In the genomic region with DNA sequence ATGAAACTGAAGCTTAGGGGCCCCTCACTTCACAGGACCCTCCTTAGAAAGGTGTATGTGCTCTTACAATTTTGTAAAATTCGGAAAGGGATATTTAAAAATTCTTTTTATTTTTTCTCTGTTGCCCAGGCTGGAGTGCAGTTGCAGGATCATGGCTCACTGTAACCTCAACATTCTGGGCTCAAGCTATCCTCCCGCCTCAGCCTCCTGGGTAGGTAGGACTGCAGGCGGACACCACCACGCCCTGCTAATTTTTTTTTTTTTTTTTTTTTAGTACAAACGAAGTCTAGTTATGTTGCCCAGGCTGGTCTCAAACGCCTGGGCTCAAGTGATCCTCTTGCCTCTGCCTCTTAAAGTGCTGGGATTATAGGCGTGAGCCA, we compare ENCODE assay signal across 21 cellular contexts. TPM values are rescaled to one million over a fixed set of nuclear protein-coding genes. Genes with fewer than 3 reads are reported as not detected.
DNase-seq lines count a peak whose midpoint lies in the region; ATAC-seq and TF ChIP-seq lines count a peak whose summit lies in the region.
"Had no signal": no experiment of that assay in that cellular context is flagged by ENCODE, and none has a peak within 500 bp of the region (broad histone marks: within the 10 kb centered on the region; RNA-seq: fewer than 3 reads in every experiment).

No MANE protein-coding gene starts in this region.

- intact Hi-C loops in HCT116 (cut with micrococcal nuclease) (no loop called here), PC-3 (cut with micrococcal nuclease) (no loop called here)

- H3K36me3 Mint-ChIP-seq in endodermal cell (ENCODE audit: low read depth) (peaks cover 8% of the 10 kb centered on the region), progenitor cell of endocrine pancreas (ENCODE audit: insufficient read depth) (peaks cover 5% of the 10 kb centered on the region)
- H3K36me3 Mint-ChIP-seq: CD4-positive, alpha-beta memory T cell had no signal

- no peak for ATAC-seq in HCT116
- ATAC-seq in PC-3 = no peak
- ATAC-seq: heart left ventricle, mucosa of descending colon, right cardiac atrium had no signal

- H4K20me1 ChIP-seq in HCT116 (ENCODE audit: insufficient read depth) (no peaks in the 10 kb centered on the region), PC-3 (ENCODE audit: low read length) (no peaks in the 10 kb centered on the region)

- H3F3A ChIP-seq in PC-3 (ENCODE audit: low read length, unreplicated experiment) = no peaks in the 10 kb centered on the region

- no peaks in the 10 kb centered on the region for H3K36me3 ChIP-seq in HCT116 (ENCODE audit: control insufficient read depth in 1 of 2, insufficient read depth in 2 of 2, low read length in 2 of 2)
- H3K36me3 ChIP-seq in PC-3 (ENCODE audit: low read depth, low read length) = no peaks in the 10 kb centered on the region
- H3K36me3 ChIP-seq in endodermal cell (ENCODE audit: control insufficient read depth, insufficient read depth, low read length) = no peaks in the 10 kb centered on the region
- H3K36me3 ChIP-seq: heart left ventricle, left lung, neutrophil had no signal

- H2AFZ ChIP-seq in HCT116 (ENCODE audit: low read depth, low read length, poor library complexity, severe bottlenecking) (no peak overlapping the region), PC-3 (ENCODE audit: low read length) (peak overlapping the region; percentile 69; the same call in 1 of the 2 replicates)

- H3K4me1 Mint-ChIP-seq in endodermal cell (peaks cover 22% of the 10 kb centered on the region), progenitor cell of endocrine pancreas (ENCODE audit: low read depth) (peaks cover 10% of the 10 kb centered on the region)

- no peak overlapping the region for H3K4me3 ChIP-seq in HCT116 (replicated peaks in 1 of 2; ENCODE audit: low read depth in 1 of 2, low read length in 2 of 2)
- H3K4me3 ChIP-seq in PC-3 (ENCODE audit: low read length) = no peak overlapping the region
- no peak overlapping the region for H3K4me3 ChIP-seq in endodermal cell (ENCODE audit: low read length)
- H3K4me3 ChIP-seq: heart left ventricle, left lung, mucosa of descending colon, testis had no signal

- H3K9me3 Mint-ChIP-seq in endodermal cell (peaks cover 14% of the 10 kb centered on the region), progenitor cell of endocrine pancreas (ENCODE audit: low read depth) (peaks cover 3% of the 10 kb centered on the region)
- H3K9me3 Mint-ChIP-seq: dendritic cell treated with granulocyte-macrophage colony-stimulating factor and Interleukin-4, amounts not matched to agents 40 ng/mL and 50 ng/mL, for 4 days; T-helper 1 cell treated with Interleukin-12 subunit alpha and Interleukin-12 subunit beta and Interleukin-4 antibody, amounts not matched to agents 30 μg/mL and 1 μg/mL, for 36 hours had no signal

- 88 to 90% methylated on average over 3 to 7 of the region's 7 CpGs for WGBS in endodermal cell (ENCODE audit: insufficient coverage in 1 of 2, insufficient read length in 1 of 2), 2 experiments

- H3K9ac ChIP-seq in HCT116 (ENCODE audit: low read length) (no peak overlapping the region), PC-3 (ENCODE audit: low read length) (0 out of 2 replicates have a peak overlapping the region, but pooled peaks have one; percentile 53), endodermal cell (ENCODE audit: extremely low read depth, low read length, poor library complexity, severe bottlenecking) (peak overlapping the region; percentile 23)

- H3K4me3 Mint-ChIP-seq in endodermal cell (no peak overlapping the region), progenitor cell of endocrine pancreas (ENCODE audit: low read depth) (no peak overlapping the region)
- H3K4me3 Mint-ChIP-seq: CD4-positive, alpha-beta memory T cell; dendritic cell treated with granulocyte-macrophage colony-stimulating factor and Interleukin-4, amounts not matched to agents 40 ng/mL and 50 ng/mL, for 4 days; T-helper 1 cell treated with Interleukin-12 subunit alpha and Interleukin-12 subunit beta and Interleukin-4 antibody, amounts not matched to agents 30 μg/mL and 1 μg/mL, for 36 hours had no signal

- TF ChIP-seq CTCF in HCT116 (IDR thresholded peaks at IDR 0.05 in 2 of 3, conservative IDR thresholded peaks at IDR 0.05 in 1 of 3; ENCODE audit: borderline replicate concordance in 1 of 3, insufficient read depth in 1 of 3, low read depth in 2 of 3, low read length in 2 of 3) = no peak
- no peak for TF ChIP-seq CTCF in PC-3 (conservative IDR thresholded peaks at IDR 0.05; ENCODE audit: low read depth, low read length)
- no peak for TF ChIP-seq CTCF in endodermal cell (conservative IDR thresholded peaks at IDR 0.05)
- no peak for TF ChIP-seq CTCF in progenitor cell of endocrine pancreas (IDR thresholded peaks at IDR 0.05; ENCODE audit: unreplicated experiment)

- CTCF ChIA-PET in HCT116 (lab: Charles Lee) (no interaction called here), PC-3 (lab: Charles Lee) (no interaction called here)

- H3K27ac ChIP-seq in HCT116 (ENCODE audit: low read depth, low read length) (peak overlapping the region; percentile 24; the same call in 1 of the 2 replicates), PC-3 (ENCODE audit: low read length) (peak overlapping the region; percentile 76), endodermal cell (ENCODE audit: low read depth, low read length) (no peak overlapping the region)
- H3K27ac ChIP-seq: left lung, neutrophil, testis had no signal

- RAD21 ChIA-PET in HCT116 (lab: Charles Lee; ENCODE audit: low non-redundant PET in 1 of 2, low total read pairs in 2 of 2, uncharacterized antibody in 2 of 2, unreplicated experiment in 2 of 2) = no interaction called here

- H3K4me1 ChIP-seq in HCT116 (ENCODE audit: control insufficient read depth in 1 of 2, insufficient read depth in 2 of 2, low read length in 2 of 2) (peaks cover 28 to 32% of the 10 kb centered on the region in 2 experiments), PC-3 (ENCODE audit: insufficient read depth, low read length) (peaks cover 31% of the 10 kb centered on the region), endodermal cell (ENCODE audit: control insufficient read depth, insufficient read depth, low read length) (peaks cover 13% of the 10 kb centered on the region)
- H3K4me1 ChIP-seq: left lung had no signal

- no TSS peak for BruUV-seq in HCT116 (replicated peaks; lab: Mats Ljungman, UMichigan)
- no TSS peak for BruUV-seq in PC-3 (replicated peaks; lab: Mats Ljungman, UMichigan)

- H3K27me3 ChIP-seq in HCT116 (ENCODE audit: insufficient read depth, low read length) (no peaks in the 10 kb centered on the region), PC-3 (ENCODE audit: low read length) (no peaks in the 10 kb centered on the region), endodermal cell (ENCODE audit: control insufficient read depth, insufficient read depth, low read length, poor library complexity, severe bottlenecking) (no peaks in the 10 kb centered on the region)
- H3K27me3 ChIP-seq: heart left ventricle, left lung, neutrophil, testis had no signal

- no peaks in the 10 kb centered on the region for H3K27me3 Mint-ChIP-seq in endodermal cell (ENCODE audit: insufficient read depth)
- H3K27me3 Mint-ChIP-seq in progenitor cell of endocrine pancreas = no peaks in the 10 kb centered on the region
- H3K27me3 Mint-ChIP-seq: dendritic cell treated with granulocyte-macrophage colony-stimulating factor and Interleukin-4, amounts not matched to agents 40 ng/mL and 50 ng/mL, for 4 days had no signal

- DNase-seq in HCT116 (ENCODE audit: low read depth, low spot score) (no peak), PC-3 (no peak), endodermal cell (no peak), progenitor cell of endocrine pancreas (ENCODE audit: low spot score, unreplicated experiment) (no peak), putamen (ENCODE audit: low spot score) (no peak), NCI-H510A (lab: John Stamatoyannopoulos, UW) (no peak), dedifferentiated amniotic fluid mesenchymal stem cell (ENCODE audit: extremely low spot score) (no peak)
- DNase-seq: activated CD8-positive, alpha-beta memory T cell treated with anti-CD3 and anti-CD28 coated beads, Interleukin-2, amount 50 U/mL, for 48 hours; CD4-positive, alpha-beta memory T cell; GDM1; heart left ventricle; left lung; mucosa of descending colon; NCI-H2171; OCI-M1; right cardiac atrium; stimulated activated CD4-positive, alpha-beta T cell treated with anti-CD3 and anti-CD28 coated beads, Interleukin-15, amount 100 ng/mL, for 24 hours; testis had no signal

- no peak for TF ChIP-seq POLR2A in HCT116 (IDR thresholded peaks at IDR 0.05; ENCODE audit: borderline replicate concordance, extremely low read depth, insufficient read depth, insufficient read length)

- no peak for TF ChIP-seq RAD21 in HCT116 (IDR thresholded peaks at IDR 0.05; ENCODE audit: low read depth)

- peak overlapping the region; percentile 88 for H3K27ac Mint-ChIP-seq in endodermal cell
- H3K27ac Mint-ChIP-seq in progenitor cell of endocrine pancreas = peak overlapping the region; percentile 76
- H3K27ac Mint-ChIP-seq: CD4-positive, alpha-beta memory T cell; dendritic cell treated with granulocyte-macrophage colony-stimulating factor and Interleukin-4, amounts not matched to agents 40 ng/mL and 50 ng/mL, for 4 days; T-helper 1 cell treated with Interleukin-12 subunit alpha and Interleukin-12 subunit beta and Interleukin-4 antibody, amounts not matched to agents 30 μg/mL and 1 μg/mL, for 36 hours had no signal

- H3K79me2 ChIP-seq in HCT116 (ENCODE audit: insufficient read depth, low read length) = no peaks in the 10 kb centered on the region
- H3K79me2 ChIP-seq in PC-3 (ENCODE audit: low read length) = no peaks in the 10 kb centered on the region

- H3K9me3 ChIP-seq in HCT116 (ENCODE audit: control insufficient read depth in 1 of 2, insufficient read depth in 1 of 2, low read depth in 1 of 2, low read length in 2 of 2) (no peaks in the 10 kb centered on the region), PC-3 (ENCODE audit: low read length) (no peaks in the 10 kb centered on the region), endodermal cell (ENCODE audit: control insufficient read depth, low read length) (peaks cover 4% of the 10 kb centered on the region)
- H3K9me3 ChIP-seq: heart left ventricle, left lung, mucosa of descending colon, neutrophil, testis had no signal

- no peaks in the 10 kb centered on the region for H3K9me2 ChIP-seq in HCT116 (ENCODE audit: insufficient read depth)
- no peaks in the 10 kb centered on the region for H3K9me2 ChIP-seq in PC-3 (replicated peaks; ENCODE audit: low read length)

- no peak overlapping the region for H3K4me2 ChIP-seq in HCT116 (ENCODE audit: low read length)
- peak overlapping the region; percentile 43 for H3K4me2 ChIP-seq in PC-3 (ENCODE audit: low read length)

- POLR2A ChIA-PET in HCT116 (lab: Charles Lee) = no interaction called here
- POLR2A ChIA-PET in PC-3 (lab: Charles Lee; ENCODE audit: unreplicated experiment) = no interaction called here

TF ChIP-seq in HCT116, 20 proteins besides CTCF, POLR2A, EP300 and RAD21 (continues in another document):
- TF ChIP-seq SRF (IDR thresholded peaks at IDR 0.05; ENCODE audit: low read depth) (no peak), CEBPB (IDR thresholded peaks at IDR 0.05; ENCODE audit: low read depth) (no peak), CBX3 (IDR thresholded peaks at IDR 0.05; ENCODE audit: low read depth) (no peak)

RNA-seq across cellular contexts. Expression of a gene that starts 45.1 kb away (rescaled TPM):
- total RNA-seq in HCT116 (2021; ENCODE audit: unreplicated experiment) (0.22 TPM), PC-3 (2014; rRNA removed) (0.12 and 0.47 TPM in 2 replicates), endodermal cell (not detected), progenitor cell of endocrine pancreas (0.14 and 0.16 TPM in 2 replicates)
- polyA plus RNA-seq in HCT116 (2012) = 0.34 and 0.53 TPM in 2 replicates
- not detected for polyA plus RNA-seq in endodermal cell (2013, experiment 1 of 2)
- polyA plus RNA-seq in endodermal cell (2013, experiment 2 of 2) = not detected
- total RNA-seq: CD4-positive, alpha-beta memory T cell; right cardiac atrium had no signal
- polyA plus RNA-seq: CD4-positive, alpha-beta memory T cell had no signal
